8 cellular contexts compared by ENCODE assay signal in the genomic region with DNA sequence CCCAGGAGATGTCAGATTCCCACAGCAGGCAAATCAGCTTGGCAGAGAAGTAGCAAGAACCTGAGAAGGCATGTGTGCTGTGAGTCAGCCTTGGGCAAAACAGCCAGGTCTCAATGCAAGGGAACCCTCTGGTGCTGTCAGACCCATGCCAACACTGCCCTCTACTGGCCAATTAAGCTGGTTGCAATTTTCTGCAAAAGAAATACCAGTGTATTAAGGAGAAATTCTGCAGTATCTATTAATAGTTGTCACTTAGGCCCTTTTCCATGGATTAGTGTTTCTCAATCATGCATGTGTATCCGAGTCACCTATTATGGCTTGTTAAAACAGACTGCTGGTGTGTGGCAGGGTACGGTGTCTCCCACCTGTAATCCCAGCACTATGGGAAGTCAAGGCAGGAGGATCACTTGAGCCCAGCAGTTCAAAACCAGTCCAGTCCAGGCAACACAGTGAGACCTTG. TPM values are rescaled to one million over a fixed set of nuclear protein-coding genes. Genes with fewer than 3 reads are reported as not detected.
DNase-seq lines count a peak whose midpoint lies in the region; ATAC-seq and TF ChIP-seq lines count a peak whose summit lies in the region.

No MANE protein-coding gene starts in this region.

- DNase-seq in GM10248 (ENCODE audit: extremely low spot score) (peak; percentile 70), Kasumi-1 (lab: John Stamatoyannopoulos, UW) (peak; percentile 92 to 94), RWPE1 (ENCODE audit: low spot score) (peak; percentile 66), activated T-helper 1 cell treated with Interleukin-2 at 50 U/mL for 16 hours (ENCODE audit: low read depth) (peak; percentile 38), fibroblast of pulmonary artery (ENCODE audit: low read depth) (peak; percentile 96), neural progenitor cell (ENCODE audit: low spot score) (peak; percentile 89)
- DNase-seq in stimulated activated naive CD8-positive, alpha-beta T cell treated with anti-CD3 and anti-CD28 coated beads, Interleukin-15, amount 100 ng/mL, for 72 hours, result peak; percentile 65 to 70

- H3K4me1 ChIP-seq in neural progenitor cell, result no peaks in the 10 kb centered on the region

- H3K4me3 Mint-ChIP-seq in neural progenitor cell, result no peak overlapping the region
- no peak overlapping the region for H3K4me3 Mint-ChIP-seq in stimulated activated naive CD8-positive, alpha-beta T cell treated with anti-CD3 and anti-CD28 coated beads, Interleukin-15, amount 100 ng/mL, for 72 hours

- CTCF ChIA-PET in GM10248 (lab: Yijun Ruan, JAX) (interaction anchor here (0.6 to 3.0 kb wide), 46 partner anchors 8 to 469 kb away, joined by 3 to 77 read pairs (median 4); no protein-coding TSS in a partner anchor), RWPE1 (lab: Yijun Ruan, JAX) (interaction anchor here (0.6 to 1.1 kb wide), 7 partner anchors 8 to 388 kb away, joined by 3 to 5 read pairs (median 3); partner anchors contain the start of gene MAP4)

- TF ChIP-seq CTCF in GM10248 (IDR thresholded peaks at IDR 0.05; ENCODE audit: control extremely low read depth, extremely low read depth, low read depth, missing control alignments) (peak; percentile 85), RWPE1 (conservative IDR thresholded peaks at IDR 0.05; ENCODE audit: low read depth) (peak; percentile 94), fibroblast of pulmonary artery (IDR thresholded peaks at IDR 0.05; ENCODE audit: low read length, missing control alignments) (peak; percentile 89), neural progenitor cell (IDR thresholded peaks at IDR 0.05) (peak; percentile 99)

- no peak overlapping the region for H3K4me3 ChIP-seq in fibroblast of pulmonary artery (replicated peaks; ENCODE audit: low read depth, low read length)
- no peak overlapping the region for H3K4me3 ChIP-seq in neural progenitor cell

- no peak overlapping the region for H3K4me2 ChIP-seq in neural progenitor cell

- H3K9ac ChIP-seq in neural progenitor cell, result no peak overlapping the region

- H2AFZ ChIP-seq in neural progenitor cell (replicated peaks), result no peak overlapping the region

- no peak overlapping the region for H3K27ac ChIP-seq in RWPE1
- no peak overlapping the region for H3K27ac ChIP-seq in neural progenitor cell

- POLR2A ChIA-PET in GM10248 (lab: Yijun Ruan, JAX) (interaction anchor here (0.5 kb wide), 1 partner anchor 469 kb away, joined by 9 read pairs; no protein-coding TSS in a partner anchor), RWPE1 (lab: Yijun Ruan, JAX; ENCODE audit: low non-redundant PET) (no interaction called here)

- no peaks in the 10 kb centered on the region for H3K9me3 Mint-ChIP-seq in neural progenitor cell
- no peaks in the 10 kb centered on the region for H3K9me3 Mint-ChIP-seq in stimulated activated naive CD8-positive, alpha-beta T cell treated with anti-CD3 and anti-CD28 coated beads, Interleukin-15, amount 100 ng/mL, for 72 hours

- no peaks in the 10 kb centered on the region for H3K36me3 ChIP-seq in neural progenitor cell

- H3K9me3 ChIP-seq in neural progenitor cell (ENCODE audit: low read depth), result no peaks in the 10 kb centered on the region

- ATAC-seq in stimulated activated naive CD8-positive, alpha-beta T cell treated with anti-CD3 and anti-CD28 coated beads, Interleukin-15, amount 100 ng/mL, for 72 hours, result peak; percentile 98
- ATAC-seq in HG02973 (IDR thresholded peaks at IDR 0.05; ENCODE audit: unreplicated experiment), result no peak

- no peaks in the 10 kb centered on the region for H4K20me1 ChIP-seq in neural progenitor cell (ENCODE audit: low read depth)

- peaks cover 12% of the 10 kb centered on the region for H3F3A ChIP-seq in neural progenitor cell (ENCODE audit: low read depth)

- H3K36me3 Mint-ChIP-seq in neural progenitor cell, result peaks cover 2% of the 10 kb centered on the region

- H3K79me2 ChIP-seq in neural progenitor cell (ENCODE audit: low read depth), result peaks cover 10% of the 10 kb centered on the region

- no peaks in the 10 kb centered on the region for H3K27me3 Mint-ChIP-seq in neural progenitor cell (ENCODE audit: insufficient read depth, low read depth)
- H3K27me3 Mint-ChIP-seq in stimulated activated naive CD8-positive, alpha-beta T cell treated with anti-CD3 and anti-CD28 coated beads, Interleukin-15, amount 100 ng/mL, for 72 hours, result no peaks in the 10 kb centered on the region

- no peak overlapping the region for H3K27ac Mint-ChIP-seq in neural progenitor cell
- H3K27ac Mint-ChIP-seq in stimulated activated naive CD8-positive, alpha-beta T cell treated with anti-CD3 and anti-CD28 coated beads, Interleukin-15, amount 100 ng/mL, for 72 hours, result no peak overlapping the region

- H3K27me3 ChIP-seq in neural progenitor cell, result no peaks in the 10 kb centered on the region

- peaks cover 6% of the 10 kb centered on the region for H3K4me1 Mint-ChIP-seq in neural progenitor cell
- peaks cover 7% of the 10 kb centered on the region for H3K4me1 Mint-ChIP-seq in stimulated activated naive CD8-positive, alpha-beta T cell treated with anti-CD3 and anti-CD28 coated beads, Interleukin-15, amount 100 ng/mL, for 72 hours

RNA-seq across cellular contexts. Expression of gene MAP4, which starts 26.2 kb away (rescaled TPM):
- total RNA-seq in neural progenitor cell (ENCODE audit: low replicate concordance), result 54.6 and 66.6 TPM in 2 replicates

Comparison
In these comparisons a context has a peak if more than half of its experiments do, and no peak if none do; other contexts are left out.
1. DNase-seq: peak in every context shown above with its lines; median percentile 96 in fibroblast of pulmonary artery; 93 in Kasumi-1; 89 in neural progenitor cell; 70 in GM10248; 68 in stimulated activated naive CD8-positive, alpha-beta T cell treated with anti-CD3 and anti-CD28 coated beads, Interleukin-15, amount 100 ng/mL, for 72 hours; 66 in RWPE1; 38 in activated T-helper 1 cell treated with Interleukin-2 at 50 U/mL for 16 hours.